8 cellular contexts compared by ENCODE assay signal in the genomic region with DNA sequence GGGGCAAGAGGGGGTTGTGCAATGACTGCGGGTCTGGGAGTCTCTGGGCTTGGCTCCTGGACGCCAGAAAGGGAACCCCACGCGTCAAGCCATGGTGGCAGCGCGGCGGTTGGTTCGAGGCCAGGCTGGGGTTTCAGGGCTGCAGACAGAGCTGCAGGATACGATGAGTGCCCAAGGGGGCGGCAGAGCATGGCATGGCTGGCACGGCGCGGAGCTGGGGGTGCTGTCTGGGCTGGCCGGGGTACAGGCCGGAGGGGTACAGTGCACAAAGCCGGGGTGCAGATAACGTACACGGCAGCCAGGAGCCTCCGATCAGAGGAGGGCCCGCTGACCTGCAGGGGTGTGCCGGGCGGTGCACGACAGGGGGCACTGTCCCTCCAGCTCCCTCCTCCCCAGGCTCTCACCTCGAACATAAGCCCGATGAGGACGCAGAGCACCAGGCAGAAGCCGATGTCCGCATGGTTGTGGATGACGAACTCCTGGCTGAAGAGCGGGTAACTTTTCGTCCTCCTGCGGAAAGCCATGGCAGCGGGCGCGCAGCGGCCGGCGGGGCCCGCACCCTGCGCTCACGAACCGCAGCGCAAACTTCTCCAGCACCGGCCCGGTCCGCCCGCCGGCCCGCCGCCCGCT. TPM values are rescaled to one million over a fixed set of nuclear protein-coding genes. Genes with fewer than 3 reads are reported as not detected.
DNase-seq lines count a peak whose midpoint lies in the region; TF ChIP-seq lines count a peak whose summit lies in the region.

No MANE protein-coding gene starts in this region.

- no peak overlapping the region for H3K4ac ChIP-seq in H9 (ENCODE audit: low read depth, low read length)

- peaks cover 47 to 49% of the 10 kb centered on the region in 2 experiments for H3K4me1 Mint-ChIP-seq in H9
- H3K4me1 Mint-ChIP-seq in brain: peaks cover 58% of the 10 kb centered on the region

- H2BK12ac ChIP-seq in H9 (ENCODE audit: insufficient read length, low read depth, low read length): no peak overlapping the region

- H3K23me2 ChIP-seq in H9 (ENCODE audit: insufficient read length, low read depth, low read length, poor library complexity, severe bottlenecking): peaks cover 12% of the 10 kb centered on the region

- H3K27me3 Mint-ChIP-seq in H9 (ENCODE audit: low read depth) (peaks cover 3% of the 10 kb centered on the region; the same call in 1 of the 2 replicates), brain (peaks cover 3% of the 10 kb centered on the region)

- no peak overlapping the region for H2AK5ac ChIP-seq in H9 (ENCODE audit: insufficient read length, low read length)

- no CpG with 5 or more reads among the region's 51 CpGs for WGBS in H9 (ENCODE audit: extremely low coverage, insufficient read length, low lambda C conversion rate)

- no peak overlapping the region for H3K27ac ChIP-seq in H9 (ENCODE audit: insufficient read length, low read depth, low read length)

- no peak overlapping the region for H3K56ac ChIP-seq in H9 (ENCODE audit: insufficient read length, low read depth, low read length)

- no peak overlapping the region for H4K91ac ChIP-seq in H9 (ENCODE audit: insufficient read length, low read depth, low read length)

- peak overlapping the region; percentile 45 for H3K18ac ChIP-seq in H9 (ENCODE audit: insufficient read length, low read depth, low read length)

- H3K23ac ChIP-seq in H9 (ENCODE audit: insufficient read length, low read depth, low read length): no peak overlapping the region

- H3K27me3 ChIP-seq in H9 (ENCODE audit: insufficient read depth, low read length): no peaks in the 10 kb centered on the region

- H2BK15ac ChIP-seq in H9 (ENCODE audit: low read depth, low read length): no peak overlapping the region

- no peak overlapping the region for H2AFZ ChIP-seq in H9 (ENCODE audit: low read length)

- peak overlapping the region; percentile 23 for H3K14ac ChIP-seq in H9 (ENCODE audit: insufficient read depth, low read length)

- no peak overlapping the region for H2BK20ac ChIP-seq in H9 (ENCODE audit: low read depth, low read length, poor library complexity, severe bottlenecking)

- H3K4me3 Mint-ChIP-seq in H9 (peak overlapping the region; percentile 79 to 93), brain (peak overlapping the region; percentile 84 to 93 (median 88))

- H3K27ac Mint-ChIP-seq in H9 (peak overlapping the region in 1 of 3 experiments; percentile 45; a peak in 2 of 7 replicates), brain (peak overlapping the region in 4 of 5 experiments; percentile 18 to 94 (median 56))

- H3K4me3 ChIP-seq in GM12865 (ENCODE audit: low read depth, low read length): peak overlapping the region; percentile 55

- no peaks in the 10 kb centered on the region; a peak in 1 of 5 replicates for H3K9me3 Mint-ChIP-seq in H9
- H3K9me3 Mint-ChIP-seq in brain: peaks cover 0 to 3% (median 0%) of the 10 kb centered on the region in 5 experiments

- H4K8ac ChIP-seq in H9 (replicated peaks; ENCODE audit: insufficient read length, low read depth, low read length): no peak overlapping the region

- TF ChIP-seq CTCF in GM12865 (IDR thresholded peaks at IDR 0.05; ENCODE audit: insufficient read depth, low read depth, low read length, missing control alignments) (peak; percentile 76), H9 (conservative IDR thresholded peaks at IDR 0.05) (peak; percentile 66), brain (conservative IDR thresholded peaks at IDR 0.05) (peak; percentile 60 to 68)

- H3K4me2 ChIP-seq in H9 (ENCODE audit: insufficient read depth, insufficient read length, low read length): peak overlapping the region; percentile 82

- H4K5ac ChIP-seq in H9 (ENCODE audit: insufficient read length, low read depth, low read length): no peak overlapping the region

- H3K79me1 ChIP-seq in H9 (ENCODE audit: insufficient read depth, low read depth, low read length, poor library complexity, severe bottlenecking): peaks cover 6% of the 10 kb centered on the region

- no peak overlapping the region for H2BK5ac ChIP-seq in H9 (ENCODE audit: insufficient read length, low read length)

- H3K36me3 Mint-ChIP-seq in H9 (ENCODE audit: insufficient read depth in 1 of 3, low read depth in 3 of 3) (no peaks in the 10 kb centered on the region; a peak in 1 of 7 replicates), brain (peaks cover 5% of the 10 kb centered on the region)

- no peaks in the 10 kb centered on the region for H4K20me1 ChIP-seq in H9 (ENCODE audit: control insufficient read depth, insufficient read depth, insufficient read length)

- no peak overlapping the region for H3T11ph ChIP-seq in H9 (ENCODE audit: low read length)

- DNase-seq in GM12865 (ENCODE audit: low read depth) (peak; percentile 92), H9 (peak; percentile 76), LoVo (ENCODE audit: low spot score) (peak; percentile 71), T-helper 22 cell (ENCODE audit: low read depth) (peak; percentile 34), iris pigment epithelial cell (ENCODE audit: low read depth) (peak; percentile 88), middle frontal gyrus (ENCODE audit: extremely low spot score, low spot score) (no peak)
- DNase-seq in stimulated activated CD4-positive, alpha-beta T cell treated with anti-CD3 and anti-CD28 coated beads, Interleukin-12 subunit alpha, Interleukin-12 subunit beta, amount 100 ng/mL, for 4 hours: peak; percentile 48

- no peaks in the 10 kb centered on the region for H3K9me3 ChIP-seq in H9 (ENCODE audit: control insufficient read depth, low read depth, low read length)

- H3K9ac ChIP-seq in H9 (ENCODE audit: extremely low read depth, insufficient read length, low read length): peak overlapping the region; percentile 42

- peaks cover 5% of the 10 kb centered on the region; the same call in 1 of the 2 replicates for H3K79me2 ChIP-seq in H9 (ENCODE audit: insufficient read depth, low read length)

- H2BK120ac ChIP-seq in H9 (ENCODE audit: low read depth, low read length, poor library complexity, severe bottlenecking): no peak overlapping the region

- H3K4me1 ChIP-seq in H9 (ENCODE audit: insufficient read depth, low read length): peaks cover 19% of the 10 kb centered on the region

RNA-seq across cellular contexts. Expression of a gene that starts 0.4 kb away (rescaled TPM):
- 20.5 and 21.2 TPM in 2 replicates for total RNA-seq in H9 (2021)
- 3.7 TPM for polyA plus RNA-seq in brain (ENCODE audit: insufficient read depth, low read depth, low replicate concordance)
